17 cellular contexts compared by ENCODE assay signal in genomic region chr11:132539590-132540368, GRCh38.
DNase-seq lines count a peak whose midpoint lies in the region; ATAC-seq, FAIRE-seq and TF ChIP-seq lines count a peak whose summit lies in the region.
"Had no signal": no experiment of that assay in that cellular context is flagged by ENCODE, and none has a peak within 500 bp of the region (broad histone marks: within the 10 kb centered on the region; RNA-seq: fewer than 3 reads in every experiment).

No MANE protein-coding gene starts in this region.

- H3K4me2 ChIP-seq in GM23248 (ENCODE audit: unreplicated experiment) (no peak overlapping the region), GM12878 (ENCODE audit: control insufficient read depth, insufficient read depth) (no peak overlapping the region)

- H3K9me3 ChIP-seq in GM23248 (ENCODE audit: low read depth): no peaks in the 10 kb centered on the region
- H3K9me3 ChIP-seq in GM12878 (replicated peaks; ENCODE audit: control insufficient read depth, insufficient read depth, low read length): no peaks in the 10 kb centered on the region
- H3K9me3 ChIP-seq: Peyer's patch had no signal

- no peaks in the 10 kb centered on the region for H3K27me3 ChIP-seq in GM23248 (replicated peaks; ENCODE audit: insufficient read depth)
- no peaks in the 10 kb centered on the region for H3K27me3 ChIP-seq in GM12878 (replicated peaks in 1 of 2; ENCODE audit: control insufficient read depth in 2 of 2, insufficient read depth in 2 of 2, low read length in 1 of 2)
- H3K27me3 ChIP-seq: Peyer's patch had no signal

- no peak for ATAC-seq in GM12878
- ATAC-seq in Right ventricle myocardium superior (ENCODE audit: poor library complexity): no peak
- ATAC-seq: HCT116, SK-N-SH treated with all-trans-retinoic acid at 6 μM for 48 hours had no signal

- SMC1A ChIA-PET in GM12878 (lab: Charles Lee; ENCODE audit: uncharacterized antibody, unreplicated experiment): no interaction called here

- no peaks in the 10 kb centered on the region for H3K9me2 ChIP-seq in GM23248 (ENCODE audit: insufficient read depth)

- no peak overlapping the region for H3K4me3 ChIP-seq in GM23248
- no peak overlapping the region for H3K4me3 ChIP-seq in GM12878
- H3K4me3 ChIP-seq: Peyer's patch had no signal

- 59 to 62% methylated on average over 7 of the region's 7 CpGs for WGBS in GM23248 (ENCODE audit: low coverage in 1 of 2, low lambda C conversion rate in 2 of 2, missing lambda C conversion rate in 2 of 2), 2 experiments
- 12% methylated on average over 7 of the region's 7 CpGs for WGBS in GM12878 (ENCODE audit: insufficient coverage, insufficient replicate concordance, low lambda C conversion rate, missing lambda C conversion rate)

- no peak for TF ChIP-seq EP300 in GM12878 (IDR thresholded peaks at IDR 0.05; ENCODE audit: borderline replicate concordance in 1 of 2, control insufficient read depth in 1 of 2, low read depth in 2 of 2, low read length in 2 of 2)

- H2AFZ ChIP-seq in GM23248 (no peak overlapping the region), GM12878 (ENCODE audit: control insufficient read depth, low read depth, low read length) (no peak overlapping the region)

- TF ChIP-seq RAD21 in GM12878 (IDR thresholded peaks at IDR 0.05; ENCODE audit: insufficient read depth, low read depth, low read length): no peak

- H3K27ac ChIP-seq in GM23248: no peak overlapping the region
- H3K27ac ChIP-seq in GM12878 (ENCODE audit: control insufficient read depth, insufficient read depth): no peak overlapping the region
- no peak overlapping the region for H3K27ac ChIP-seq in substantia nigra (ENCODE audit: low read depth, low read length, poor library complexity, severe bottlenecking)
- H3K27ac ChIP-seq: HL-60, Peyer's patch had no signal

- no peak for TF ChIP-seq POLR2A in GM12878 (IDR thresholded peaks at IDR 0.05; ENCODE audit: low read depth, low read length)

- in situ Hi-C loops in GM23248 (cut with MboI): no loop called here
- in situ Hi-C loops in GM12878 (cut with MboI): no loop called here

- no peaks in the 10 kb centered on the region for H3K36me3 ChIP-seq in GM23248 (ENCODE audit: low read depth)
- no peaks in the 10 kb centered on the region for H3K36me3 ChIP-seq in GM12878 (ENCODE audit: control insufficient read depth in 2 of 2, insufficient read depth in 2 of 2, low read length in 1 of 2)
- H3K36me3 ChIP-seq: Peyer's patch had no signal

- CTCF ChIA-PET in GM12878 (lab: Yijun Ruan, JAX): no interaction called here

- no peak for TF ChIP-seq CTCF in GM12878 (IDR thresholded peaks at IDR 0.05 in 2 of 3, conservative IDR thresholded peaks at IDR 0.05 in 1 of 3; ENCODE audit: control insufficient read depth in 2 of 3, extremely low read depth in 1 of 3, insufficient read depth in 1 of 3, low read depth in 3 of 3, low read length in 3 of 3)

- H3K79me2 ChIP-seq in GM23248 (ENCODE audit: insufficient read depth) (no peaks in the 10 kb centered on the region), GM12878 (ENCODE audit: control insufficient read depth, insufficient read depth, low read length) (no peaks in the 10 kb centered on the region)

- no peaks in the 10 kb centered on the region for H3K4me1 ChIP-seq in GM23248 (ENCODE audit: insufficient read depth)
- no peaks in the 10 kb centered on the region; the same call in 1 of the 2 replicates for H3K4me1 ChIP-seq in GM12878 (ENCODE audit: control insufficient read depth, insufficient read depth, low read length)
- H3K4me1 ChIP-seq: Peyer's patch had no signal

- H3K9ac ChIP-seq in GM23248 (no peak overlapping the region), GM12878 (ENCODE audit: control insufficient read depth, insufficient read depth, low read length) (no peak overlapping the region)

- RAD21 ChIA-PET in GM12878 (lab: Charles Lee; ENCODE audit: unreplicated experiment): no interaction called here

- intact Hi-C loops in GM12878 (cut with micrococcal nuclease; ENCODE audit: unreplicated experiment) (no loop called here), Right ventricle myocardium superior (cut with DNase I) (no loop called here)

- peak; percentile 19 for DNase-seq in GM23248
- DNase-seq in NCI-H2227 treated with DMSO at 0.1 percent for 48 hours (lab: John Stamatoyannopoulos, UW): peak; percentile 60
- no peak for DNase-seq in GM12878 (ENCODE audit: low read depth, low spot score)
- peak; percentile 11 for DNase-seq in stromal cell of bone marrow (ENCODE audit: low read depth)
- DNase-seq in Right ventricle myocardium superior: no peak
- no peak for DNase-seq in substantia nigra (lab: John Stamatoyannopoulos, UW)
- DNase-seq in NCI-H128 (lab: John Stamatoyannopoulos, UW; ENCODE audit: unreplicated experiment): no peak
- DNase-seq: CD4-positive, alpha-beta memory T cell; DMS79; NCI-H187; Peyer's patch; SHP77 treated with DMSO at 0.1 percent for 48 hours; T-helper 1 cell had no signal

- no peak for FAIRE-seq in GM12878 (lab: Jason Lieb, UNC)
- FAIRE-seq: D721Med had no signal

- POLR2A ChIA-PET in GM12878 (lab: Charles Lee): no interaction called here

- H3F3A ChIP-seq in GM23248 (ENCODE audit: insufficient read depth): no peaks in the 10 kb centered on the region

- no peaks in the 10 kb centered on the region for H4K20me1 ChIP-seq in GM23248 (ENCODE audit: insufficient read depth)
- H4K20me1 ChIP-seq in GM12878 (ENCODE audit: control insufficient read depth, insufficient read depth): no peaks in the 10 kb centered on the region

- BruUV-seq in GM12878 (replicated peaks; lab: Mats Ljungman, UMichigan): no TSS peak

TF ChIP-seq in GM12878, 131 proteins besides CTCF, POLR2A, EP300 and RAD21:
- no peak for TF ChIP-seq BCLAF1 (IDR thresholded peaks at IDR 0.05)
- peak; percentile 46; the same call in 1 of the 2 replicates for TF ChIP-seq PKNOX1 (IDR thresholded peaks at IDR 0.05)
- no peak for TF ChIP-seq BACH1 (IDR thresholded peaks at IDR 0.05; ENCODE audit: borderline replicate concordance)
- no peak for TF ChIP-seq MAX (IDR thresholded peaks at IDR 0.05; ENCODE audit: low read depth, low read length)
- TF ChIP-seq HDGF (IDR thresholded peaks at IDR 0.05): peak; percentile 48; the same call in 1 of the 2 replicates
- no peak for TF ChIP-seq BMI1 (IDR thresholded peaks at IDR 0.05; ENCODE audit: borderline replicate concordance)
TF ChIP-seq in GM12878: peak in this region for 2.

Comparison
In these comparisons a context has a peak if more than half of its experiments do, and no peak if none do; other contexts are left out.
1. DNase-seq: peak in GM23248 (single experiment), NCI-H2227 treated with DMSO at 0.1 percent for 48 hours (single experiment) and stromal cell of bone marrow (single experiment); none in GM12878 (single experiment), Right ventricle myocardium superior (single experiment), substantia nigra (0 of 49) and NCI-H128 (single experiment).